In the genomic region with DNA sequence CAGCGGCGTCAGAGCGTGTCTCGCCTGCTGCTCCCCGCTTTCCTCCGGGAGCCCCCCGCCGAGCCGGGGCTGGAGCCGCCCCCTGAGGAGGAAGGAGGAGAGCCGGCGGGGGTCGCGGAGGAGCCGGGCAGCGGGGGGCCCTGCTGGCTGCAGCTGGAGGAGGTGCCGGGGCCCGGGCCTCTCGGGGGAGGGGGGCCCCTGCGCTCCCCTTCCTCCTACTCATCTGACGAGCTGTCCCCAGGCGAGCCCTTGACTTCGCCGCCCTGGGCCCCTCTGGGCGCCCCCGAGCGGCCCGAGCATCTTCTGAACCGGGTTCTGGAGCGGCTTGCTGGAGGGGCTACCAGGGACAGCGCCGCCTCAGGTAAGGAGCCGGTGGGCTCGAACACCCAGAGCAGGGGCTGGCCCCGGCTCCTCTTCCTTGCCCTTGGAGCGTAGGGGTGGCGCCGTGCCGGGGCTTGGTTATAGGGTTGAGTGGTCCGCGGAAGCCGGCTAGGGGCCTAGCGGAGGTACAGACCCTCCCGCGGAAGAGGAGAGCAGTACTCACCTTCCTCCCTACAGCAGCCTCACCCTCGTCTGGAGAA, we compare ENCODE assay signal across 7 cellular contexts. TPM values are rescaled to one million over a fixed set of nuclear protein-coding genes. Genes with fewer than 3 reads are reported as not detected.
DNase-seq lines count a peak whose midpoint lies in the region; ATAC-seq and TF ChIP-seq lines count a peak whose summit lies in the region.

No MANE protein-coding gene starts in this region.

- no peaks in the 10 kb centered on the region for H3K27me3 Mint-ChIP-seq in activated T-helper 1 cell treated with anti-CD3 and anti-CD28 coated beads, Interleukin-12 subunit alpha, Interleukin-12 subunit beta, Interleukin-2, Interleukin-4 antibody, amounts not matched to agents 30 ng/mL and 10 ng/mL and 1 ng/mL, durations not matched to agents 14 hours and 24 hours and 36 hours (ENCODE audit: insufficient read depth)

- H3K27ac ChIP-seq in HCT116 (ENCODE audit: low read depth, low read length) (peak overlapping the region; percentile 86; the same call in 1 of the 2 replicates), thyroid gland (no peak overlapping the region)

- peaks cover 8% of the 10 kb centered on the region for H3K4me1 Mint-ChIP-seq in activated T-helper 1 cell treated with anti-CD3 and anti-CD28 coated beads, Interleukin-12 subunit alpha, Interleukin-12 subunit beta, Interleukin-2, Interleukin-4 antibody, amounts not matched to agents 30 ng/mL and 10 ng/mL and 1 ng/mL, durations not matched to agents 14 hours and 24 hours and 36 hours (ENCODE audit: low read depth)

- no peaks in the 10 kb centered on the region for H3K9me2 ChIP-seq in HCT116 (ENCODE audit: insufficient read depth)

- TF ChIP-seq RAD21 in HCT116 (IDR thresholded peaks at IDR 0.05; ENCODE audit: low read depth): no peak

- no peaks in the 10 kb centered on the region for H3K79me2 ChIP-seq in HCT116 (ENCODE audit: insufficient read depth, low read length)

- H3K9me3 Mint-ChIP-seq in activated T-helper 1 cell treated with anti-CD3 and anti-CD28 coated beads, Interleukin-12 subunit alpha, Interleukin-12 subunit beta, Interleukin-2, Interleukin-4 antibody, amounts not matched to agents 30 ng/mL and 10 ng/mL and 1 ng/mL, durations not matched to agents 14 hours and 24 hours and 36 hours: no peaks in the 10 kb centered on the region

- no peaks in the 10 kb centered on the region for H3K27me3 ChIP-seq in HCT116 (ENCODE audit: insufficient read depth, low read length)
- no peaks in the 10 kb centered on the region for H3K27me3 ChIP-seq in iPS-15b (ENCODE audit: control insufficient read depth, insufficient read depth, low read length)
- no peaks in the 10 kb centered on the region for H3K27me3 ChIP-seq in thyroid gland

- H3K4me1 ChIP-seq in HCT116 (ENCODE audit: control insufficient read depth in 1 of 2, insufficient read depth in 2 of 2, low read length in 2 of 2) (peaks cover 49 to 60% of the 10 kb centered on the region in 2 experiments), iPS-15b (ENCODE audit: control insufficient read depth, insufficient read depth, low read length) (peaks cover 9% of the 10 kb centered on the region), thyroid gland (peaks cover 4 to 19% of the 10 kb centered on the region in 2 donors)

- H3K4me3 ChIP-seq in HCT116 (replicated peaks in 1 of 2; ENCODE audit: low read depth in 1 of 2, low read length in 2 of 2) (no peak overlapping the region), iPS-15b (ENCODE audit: low read depth, low read length) (peak overlapping the region; percentile 39), skeletal muscle cell (ENCODE audit: low read depth, low read length) (peak overlapping the region; percentile 51), thyroid gland (replicated peaks in 1 of 3) (peak overlapping the region in 1 of 3 donors; percentile 40)

- no peak overlapping the region for H3K9ac ChIP-seq in HCT116 (ENCODE audit: low read length)
- no peak overlapping the region for H3K9ac ChIP-seq in iPS-15b (ENCODE audit: low read depth, low read length)

- CTCF ChIA-PET in HCT116 (lab: Charles Lee): interaction anchor here (1.8 kb wide), 1 partner anchor 65 kb away, joined by 12 read pairs; no protein-coding TSS in a partner anchor

- no peak for ATAC-seq in HCT116

- no peaks in the 10 kb centered on the region for H3K9me3 ChIP-seq in HCT116 (ENCODE audit: control insufficient read depth in 1 of 2, insufficient read depth in 1 of 2, low read depth in 1 of 2, low read length in 2 of 2)
- H3K9me3 ChIP-seq in iPS-15b (ENCODE audit: control insufficient read depth, insufficient read depth, low read length): no peaks in the 10 kb centered on the region
- H3K9me3 ChIP-seq in thyroid gland: no peaks in the 10 kb centered on the region

- WGBS in thyroid gland, 2 donors: 60 to 70% methylated on average over 12 of the region's 46 CpGs

- no peak overlapping the region for H2AFZ ChIP-seq in HCT116 (ENCODE audit: low read depth, low read length, poor library complexity, severe bottlenecking)

- POLR2A ChIA-PET in HCT116 (lab: Charles Lee): no interaction called here

- intact Hi-C loops in HCT116 (cut with micrococcal nuclease) (no loop called here), thyroid gland (cut with DNase I) (no loop called here)
- intact Hi-C loops in activated T-helper 1 cell treated with anti-CD3 and anti-CD28 coated beads, Interleukin-12 subunit alpha, Interleukin-12 subunit beta, Interleukin-2, Interleukin-4 antibody, amounts not matched to agents 30 ng/mL and 10 ng/mL and 1 ng/mL, durations not matched to agents 14 hours and 24 hours and 36 hours (cut with micrococcal nuclease): no loop called here

- TF ChIP-seq POLR2A in HCT116 (IDR thresholded peaks at IDR 0.05; ENCODE audit: borderline replicate concordance, extremely low read depth, insufficient read depth, insufficient read length): no peak
- no peak for TF ChIP-seq POLR2A in thyroid gland (IDR thresholded peaks at IDR 0.05)

- TF ChIP-seq CTCF in HCT116 (IDR thresholded peaks at IDR 0.05 in 2 of 3, conservative IDR thresholded peaks at IDR 0.05 in 1 of 3; ENCODE audit: borderline replicate concordance in 1 of 3, insufficient read depth in 1 of 3, low read depth in 2 of 3, low read length in 2 of 3) (no peak), thyroid gland (IDR thresholded peaks at IDR 0.05) (no peak)

- no peak overlapping the region for H3K27ac Mint-ChIP-seq in activated T-helper 1 cell treated with anti-CD3 and anti-CD28 coated beads, Interleukin-12 subunit alpha, Interleukin-12 subunit beta, Interleukin-2, Interleukin-4 antibody, amounts not matched to agents 30 ng/mL and 10 ng/mL and 1 ng/mL, durations not matched to agents 14 hours and 24 hours and 36 hours

- H3K36me3 ChIP-seq in HCT116 (ENCODE audit: control insufficient read depth in 1 of 2, insufficient read depth in 2 of 2, low read length in 2 of 2) (peaks cover 0 to 9% of the 10 kb centered on the region in 2 experiments; a peak in 1 of 4 replicates), iPS-15b (ENCODE audit: control insufficient read depth, insufficient read depth, low read length) (peaks cover 9% of the 10 kb centered on the region), thyroid gland (peaks cover 0 to 3% of the 10 kb centered on the region in 2 donors)

- H4K20me1 ChIP-seq in HCT116 (ENCODE audit: insufficient read depth): no peaks in the 10 kb centered on the region

- RAD21 ChIA-PET in HCT116 (lab: Charles Lee; ENCODE audit: low non-redundant PET in 1 of 2, low total read pairs in 2 of 2, uncharacterized antibody in 2 of 2, unreplicated experiment in 2 of 2): no interaction called here

- H3K4me3 Mint-ChIP-seq in activated T-helper 1 cell treated with anti-CD3 and anti-CD28 coated beads, Interleukin-12 subunit alpha, Interleukin-12 subunit beta, Interleukin-2, Interleukin-4 antibody, amounts not matched to agents 30 ng/mL and 10 ng/mL and 1 ng/mL, durations not matched to agents 14 hours and 24 hours and 36 hours: peak overlapping the region; percentile 7

- peaks cover 23% of the 10 kb centered on the region for H3K36me3 Mint-ChIP-seq in activated T-helper 1 cell treated with anti-CD3 and anti-CD28 coated beads, Interleukin-12 subunit alpha, Interleukin-12 subunit beta, Interleukin-2, Interleukin-4 antibody, amounts not matched to agents 30 ng/mL and 10 ng/mL and 1 ng/mL, durations not matched to agents 14 hours and 24 hours and 36 hours (ENCODE audit: low read depth)

- DNase-seq in HCT116 (ENCODE audit: low read depth, low spot score): no peak
- no peak for DNase-seq in activated T-helper 1 cell treated with anti-CD3 and anti-CD28 coated beads, Interleukin-12 subunit alpha, Interleukin-12 subunit beta, Interleukin-2, Interleukin-4 antibody, amounts not matched to agents 30 ng/mL and 10 ng/mL and 1 ng/mL, durations not matched to agents 14 hours and 24 hours and 36 hours (ENCODE audit: low spot score)
- DNase-seq in skeletal muscle cell (ENCODE audit: low read depth): no peak
- DNase-seq in central memory CD4-positive, alpha-beta T cell: no peak
- DNase-seq in thyroid gland: no peak
- no peak for DNase-seq in DMS153 treated with DMSO at 0.1 percent for 48 hours (lab: John Stamatoyannopoulos, UW; ENCODE audit: unreplicated experiment)

- H3K4me2 ChIP-seq in HCT116 (ENCODE audit: low read length): peak overlapping the region; percentile 67

- no TSS peak for BruUV-seq in HCT116 (replicated peaks; lab: Mats Ljungman, UMichigan)

TF ChIP-seq in HCT116, 20 proteins besides CTCF, POLR2A, EP300 and RAD21 (continues in another document):
- TF ChIP-seq, protein P1, sequence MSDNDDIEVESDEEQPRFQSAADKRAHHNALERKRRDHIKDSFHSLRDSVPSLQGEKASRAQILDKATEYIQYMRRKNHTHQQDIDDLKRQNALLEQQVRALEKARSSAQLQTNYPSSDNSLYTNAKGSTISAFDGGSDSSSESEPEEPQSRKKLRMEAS (IDR thresholded peaks at IDR 0.05): no peak
- TF ChIP-seq POLR2AphosphoS5 (IDR thresholded peaks at IDR 0.05; ENCODE audit: low read depth, low read length): no peak

RNA-seq across cellular contexts. Expression of a gene that starts 0.8 kb away (rescaled TPM):
- 9.7 TPM for total RNA-seq in HCT116 (2021; ENCODE audit: unreplicated experiment)
- polyA plus RNA-seq in HCT116 (2012): 4.9 and 6.1 TPM in 2 replicates
- 11.8 and 13.0 TPM in 2 replicates for total RNA-seq in activated T-helper 1 cell treated with anti-CD3 and anti-CD28 coated beads, Interleukin-12 subunit alpha, Interleukin-12 subunit beta, Interleukin-2, Interleukin-4 antibody, amounts not matched to agents 30 ng/mL and 10 ng/mL and 1 ng/mL, durations not matched to agents 14 hours and 24 hours and 36 hours
- 1 to 10 TPM; 1.3 to 5.2 (median 4.1) TPM for total RNA-seq in thyroid gland

RNA-seq across cellular contexts. Expression of a gene that starts 37.8 kb away (rescaled TPM):
- total RNA-seq in HCT116 (2021; ENCODE audit: unreplicated experiment) (73.1 TPM), thyroid gland (100 to 1,000 TPM in 1 of 4 donors, 10 to 100 TPM in 3; 88.2 to 103 (median 95.5) TPM)
- polyA plus RNA-seq in HCT116 (2012): 35.5 and 37.0 TPM in 2 replicates
- total RNA-seq in activated T-helper 1 cell treated with anti-CD3 and anti-CD28 coated beads, Interleukin-12 subunit alpha, Interleukin-12 subunit beta, Interleukin-2, Interleukin-4 antibody, amounts not matched to agents 30 ng/mL and 10 ng/mL and 1 ng/mL, durations not matched to agents 14 hours and 24 hours and 36 hours: 117 TPM in 2 replicates

RNA-seq across cellular contexts. Expression of a gene that starts 41.0 kb away (rescaled TPM):
- 30.4 TPM for total RNA-seq in HCT116 (2021; ENCODE audit: unreplicated experiment)
- 19.2 and 19.5 TPM in 2 replicates for polyA plus RNA-seq in HCT116 (2012)
- total RNA-seq in activated T-helper 1 cell treated with anti-CD3 and anti-CD28 coated beads, Interleukin-12 subunit alpha, Interleukin-12 subunit beta, Interleukin-2, Interleukin-4 antibody, amounts not matched to agents 30 ng/mL and 10 ng/mL and 1 ng/mL, durations not matched to agents 14 hours and 24 hours and 36 hours: 25.8 and 27.6 TPM in 2 replicates
- total RNA-seq in thyroid gland: 10 to 100 TPM; 13.2 to 14.6 (median 14.5) TPM

RNA-seq across cellular contexts. Expression of a gene that starts 56.3 kb away (rescaled TPM):
- total RNA-seq in HCT116 (2021; ENCODE audit: unreplicated experiment) (67.2 TPM), thyroid gland (100 to 1,000 TPM in 1 of 4 donors, 10 to 100 TPM in 3; 69.9 to 101 (median 80.4) TPM)
- 26.8 and 36.5 TPM in 2 replicates for polyA plus RNA-seq in HCT116 (2012)
- 87.6 and 88.2 TPM in 2 replicates for total RNA-seq in activated T-helper 1 cell treated with anti-CD3 and anti-CD28 coated beads, Interleukin-12 subunit alpha, Interleukin-12 subunit beta, Interleukin-2, Interleukin-4 antibody, amounts not matched to agents 30 ng/mL and 10 ng/mL and 1 ng/mL, durations not matched to agents 14 hours and 24 hours and 36 hours

Comparison
In these comparisons a context has a peak if more than half of its experiments do, and no peak if none do; other contexts are left out.
1. H3K4me3 ChIP-seq: peak in iPS-15b (single experiment) and skeletal muscle cell (single experiment); none in HCT116 (0 of 2).